In genomic region chr6:77072694-77073409, GRCh38 we compare ENCODE assay signal across 26 cellular contexts.
A peak's percentile ranks its signal among the peaks of the same experiment; 100 is the strongest.
DNase-seq lines count a peak whose midpoint lies in the region; ATAC-seq, FAIRE-seq and TF ChIP-seq lines count a peak whose summit lies in the region.
"Had no signal": no experiment of that assay in that cellular context is flagged by ENCODE, and none has a peak within 500 bp of the region (broad histone marks: within the 10 kb centered on the region; RNA-seq: fewer than 3 reads in every experiment).

No MANE protein-coding gene starts in this region.

- TF ChIP-seq EP300 in HepG2 (IDR thresholded peaks at IDR 0.05; ENCODE audit: low read depth in 2 of 2, low read length in 2 of 2), result no peak
- TF ChIP-seq EP300 in HepG2 (CRISPR knock-in tag; IDR thresholded peaks at IDR 0.05; ENCODE audit: borderline replicate concordance), result no peak
- no peak for TF ChIP-seq EP300 in esophagus muscularis mucosa (IDR thresholded peaks at IDR 0.05)

- TF ChIP-seq POLR2A in HepG2 (IDR thresholded peaks at IDR 0.05; ENCODE audit: insufficient read depth in 1 of 2, low read depth in 2 of 2, low read length in 2 of 2) (no peak), esophagus muscularis mucosa (IDR thresholded peaks at IDR 0.05; ENCODE audit: low read depth) (no peak)

- CTCF ChIA-PET in HepG2 (lab: Yijun Ruan, JAX; ENCODE audit: low intra/inter-chr PET ratio, low total read pairs), result no interaction called here

- no peaks in the 10 kb centered on the region for H3K36me3 ChIP-seq in liver (ENCODE audit: control insufficient read depth in 4 of 4, insufficient read depth in 3 of 4, low read depth in 1 of 4, low read length in 3 of 4)
- no peaks in the 10 kb centered on the region for H3K36me3 ChIP-seq in HepG2 (replicated peaks in 1 of 2; ENCODE audit: control insufficient read depth in 1 of 2, insufficient read depth in 2 of 2, low read length in 2 of 2)
- no peaks in the 10 kb centered on the region for H3K36me3 ChIP-seq in WERI-Rb-1
- no peaks in the 10 kb centered on the region for H3K36me3 ChIP-seq in esophagus muscularis mucosa
- H3K36me3 ChIP-seq: BLaER1 treated with 17β-estradiol and CSF1 and Interleukin-3, amounts not matched to agents 10 nM and 100 nM; SJCRH30 had no signal

- WGBS in liver, result 42% methylated on average over 4 of the region's 4 CpGs
- WGBS in HepG2 (ENCODE audit: low lambda C conversion rate), result 3% methylated on average over 4 of the region's 4 CpGs
- WGBS in esophagus muscularis mucosa, result 88% methylated on average over 4 of the region's 4 CpGs

- no peak overlapping the region for H3K4me2 ChIP-seq in HepG2 (ENCODE audit: low read depth, low read length)
- H3K4me2 ChIP-seq: BLaER1 treated with 17β-estradiol and CSF1 and Interleukin-3, amounts not matched to agents 10 nM and 100 nM; PC-9 had no signal

- no peaks in the 10 kb centered on the region for H3K79me2 ChIP-seq in HepG2 (ENCODE audit: insufficient read depth, low read length)

- DNase-seq in HepG2 (ENCODE audit: low spot score) (no peak), WERI-Rb-1 (peak; percentile 9), fibroblast of the aortic adventitia (ENCODE audit: low read depth) (peak; percentile 1), EL (no peak), NCI-H128 (lab: John Stamatoyannopoulos, UW; ENCODE audit: unreplicated experiment) (no peak), esophagus muscularis mucosa (ENCODE audit: extremely low spot score) (no peak)
- DNase-seq: CD4-positive, alpha-beta T cell; DMS79; GF-D8; HCEC 1CT; MV-4-11; NCI-H1105 treated with DMSO at 0.1 percent for 48 hours; NCI-H2029; NCI-H2227 treated with DMSO at 0.1 percent for 48 hours; NCI-H510A; NCI-H69; NK-92 treated with Interleukin-12 subunit alpha and Interleukin-12 subunit beta, amount 100 ng/mL, for 24 hours; PC-9; SJCRH30 had no signal

- peak in 1 of 2 donors; percentile 14 for TF ChIP-seq RAD21 in liver (IDR thresholded peaks at IDR 0.05)
- no peak for TF ChIP-seq RAD21 in HepG2 (CRISPR knock-in tag; IDR thresholded peaks at IDR 0.05)

- intact Hi-C loops in HepG2 (cut with micrococcal nuclease; ENCODE audit: unreplicated experiment) (no loop called here), esophagus muscularis mucosa (cut with DNase I) (no loop called here)

- no peak overlapping the region for H2AFZ ChIP-seq in HepG2 (ENCODE audit: low read length)
- H2AFZ ChIP-seq: PC-9 had no signal

- FAIRE-seq in HepG2 (lab: Jason Lieb, UNC), result no peak
- FAIRE-seq: GM12891, GM19239 had no signal

- H3K4me1 ChIP-seq in liver (ENCODE audit: control insufficient read depth in 4 of 4, insufficient read depth in 4 of 4, low read length in 3 of 4), result peaks cover 0 to 5% (median 2%) of the 10 kb centered on the region in 4 donors
- H3K4me1 ChIP-seq in HepG2 (ENCODE audit: insufficient read depth, low read length), result no peaks in the 10 kb centered on the region
- peaks cover 0 to 10% (median 0%) of the 10 kb centered on the region in 4 donors for H3K4me1 ChIP-seq in esophagus muscularis mucosa
- H3K4me1 ChIP-seq: SJCRH30 had no signal

- H3K9me3 ChIP-seq in liver (ENCODE audit: control insufficient read depth in 4 of 4, low read length in 3 of 4), result no peaks in the 10 kb centered on the region
- H3K9me3 ChIP-seq in HepG2 (ENCODE audit: low read length), result peaks cover 11% of the 10 kb centered on the region
- no peaks in the 10 kb centered on the region for H3K9me3 ChIP-seq in WERI-Rb-1 (ENCODE audit: severe bottlenecking)
- no peaks in the 10 kb centered on the region for H3K9me3 ChIP-seq in esophagus muscularis mucosa
- H3K9me3 ChIP-seq: BLaER1 treated with 17β-estradiol and CSF1 and Interleukin-3, amounts not matched to agents 10 nM and 100 nM; SJCRH30 had no signal

- H3K4me3 ChIP-seq in liver (ENCODE audit: low read depth in 1 of 3, low read length in 3 of 3) (peak overlapping the region in 2 of 3 donors; percentile 17 to 35), HepG2 (replicated peaks in 1 of 3; ENCODE audit: insufficient read depth in 1 of 3, low read depth in 2 of 3, low read length in 3 of 3) (no peak overlapping the region), WERI-Rb-1 (ENCODE audit: low read depth, low read length) (no peak overlapping the region), fibroblast of the aortic adventitia (ENCODE audit: low read depth, low read length) (no peak overlapping the region), esophagus muscularis mucosa (no peak overlapping the region)
- H3K4me3 ChIP-seq: BLaER1 treated with 17β-estradiol and CSF1 and Interleukin-3, amounts not matched to agents 10 nM and 100 nM; PC-9; SJCRH30 had no signal

- POLR2A ChIA-PET in HepG2 (lab: Yijun Ruan, JAX), result no interaction called here

- in situ Hi-C loops in HepG2 (cut with HindIII; ENCODE audit: extremely low pct_ligation_motif_present, low pct_unique_long_range_greater_than_20kb), result no loop called here

- H3K9ac ChIP-seq in liver (ENCODE audit: low read depth in 1 of 2, low read length in 2 of 2) (peak overlapping the region in 1 of 2 donors; percentile 85), HepG2 (ENCODE audit: insufficient read depth, low read depth, low read length) (no peak overlapping the region)
- H3K9ac ChIP-seq: BLaER1 treated with 17β-estradiol and CSF1 and Interleukin-3, amounts not matched to agents 10 nM and 100 nM had no signal

- no TSS peak for BruUV-seq in HepG2 (replicated peaks; lab: Mats Ljungman, UMichigan)

- H4K20me1 ChIP-seq in HepG2 (ENCODE audit: insufficient read depth, low read length), result no peaks in the 10 kb centered on the region
- H4K20me1 ChIP-seq: BLaER1 treated with 17β-estradiol and CSF1 and Interleukin-3, amounts not matched to agents 10 nM and 100 nM had no signal

- no peak for ATAC-seq in HepG2
- ATAC-seq: Right ventricle myocardium inferior, SK-N-SH treated with all-trans-retinoic acid at 6 μM for 48 hours had no signal

- TF ChIP-seq CTCF in liver (IDR thresholded peaks at IDR 0.05; ENCODE audit: low read depth, low read length, missing input control) (no peak), HepG2 (CRISPR knock-in tag; IDR thresholded peaks at IDR 0.05) (no peak), WERI-Rb-1 (IDR thresholded peaks at IDR 0.05; ENCODE audit: low read depth, low read length) (no peak), fibroblast of the aortic adventitia (IDR thresholded peaks at IDR 0.05; ENCODE audit: insufficient read depth, low read length) (no peak), esophagus muscularis mucosa (IDR thresholded peaks at IDR 0.05) (no peak)

- H3K27ac ChIP-seq in liver (ENCODE audit: low read depth in 1 of 2, low read length in 2 of 2) (peak overlapping the region; percentile 58 to 87), HepG2 (ENCODE audit: extremely low read length, insufficient read depth, low read length) (no peak overlapping the region), WERI-Rb-1 (peak overlapping the region; percentile 1; the same call in 1 of the 2 replicates), esophagus muscularis mucosa (replicated peaks in 1 of 4) (no peak overlapping the region)
- H3K27ac ChIP-seq: BLaER1 treated with 17β-estradiol and CSF1 and Interleukin-3, amounts not matched to agents 10 nM and 100 nM; HL-60; PC-9; SJCRH30 had no signal

- H3K27me3 ChIP-seq in liver (ENCODE audit: control insufficient read depth in 4 of 4, insufficient read depth in 4 of 4, low read length in 3 of 4) (no peaks in the 10 kb centered on the region), HepG2 (ENCODE audit: control insufficient read depth in 1 of 2, insufficient read depth in 2 of 2, low read length in 2 of 2) (no peaks in the 10 kb centered on the region), WERI-Rb-1 (ENCODE audit: insufficient read depth, low read depth, severe bottlenecking) (no peaks in the 10 kb centered on the region), esophagus muscularis mucosa (no peaks in the 10 kb centered on the region)
- H3K27me3 ChIP-seq: BLaER1 treated with 17β-estradiol and CSF1 and Interleukin-3, amounts not matched to agents 10 nM and 100 nM; SJCRH30 had no signal

TF ChIP-seq in liver, 16 proteins besides CTCF, POLR2A, EP300 and RAD21 (continues in another document):
- TF ChIP-seq FOXA2 (IDR thresholded peaks at IDR 0.05) (peak; percentile 67), GABPA (IDR thresholded peaks at IDR 0.05 in 1 of 2, conservative IDR thresholded peaks at IDR 0.05 in 1 of 2) (no peak), RXRA (IDR thresholded peaks at IDR 0.05) (peak in 1 of 2 donors; percentile 55), NR2F2 (IDR thresholded peaks at IDR 0.05) (no peak)

TF ChIP-seq in HepG2, 621 proteins besides CTCF, POLR2A, EP300 and RAD21 (continues in another document):
- TF ChIP-seq ATAD3A (CRISPR knock-in tag; IDR thresholded peaks at IDR 0.05), result no peak
- TF ChIP-seq ISX (CRISPR knock-in tag; conservative IDR thresholded peaks at IDR 0.05), result no peak
- TF ChIP-seq KLF15 (CRISPR knock-in tag; IDR thresholded peaks at IDR 0.05; ENCODE audit: borderline replicate concordance), result no peak
- no peak for TF ChIP-seq RFX1 (IDR thresholded peaks at IDR 0.05)
- no peak for TF ChIP-seq SP1 (IDR thresholded peaks at IDR 0.05)
- no peak for TF ChIP-seq SP1 (CRISPR knock-in tag; IDR thresholded peaks at IDR 0.05)
- TF ChIP-seq CREBL2 (CRISPR knock-in tag; IDR thresholded peaks at IDR 0.05; ENCODE audit: borderline replicate concordance), result no peak
- TF ChIP-seq MTF2 (CRISPR knock-in tag; IDR thresholded peaks at IDR 0.05; ENCODE audit: borderline replicate concordance), result no peak
- no peak for TF ChIP-seq ATM (IDR thresholded peaks at IDR 0.05; ENCODE audit: borderline replicate concordance)
- TF ChIP-seq MAX (IDR thresholded peaks at IDR 0.05), result no peak
- TF ChIP-seq ZNF674 (CRISPR knock-in tag; IDR thresholded peaks at IDR 0.05; ENCODE audit: low read depth), result no peak
- no peak for TF ChIP-seq SPEN (CRISPR knock-in tag; IDR thresholded peaks at IDR 0.05; ENCODE audit: low read depth)
- TF ChIP-seq GLMP (CRISPR knock-in tag; IDR thresholded peaks at IDR 0.05; ENCODE audit: borderline replicate concordance), result no peak
- TF ChIP-seq KDM2A (CRISPR knock-in tag; IDR thresholded peaks at IDR 0.05; ENCODE audit: borderline replicate concordance, low read depth), result no peak
- TF ChIP-seq HNRNPLL (IDR thresholded peaks at IDR 0.05; ENCODE audit: low read depth, low read length, poor library complexity, severe bottlenecking), result no peak

Comparison
In these comparisons a context has a peak if more than half of its experiments do, and no peak if none do; other contexts are left out.
1. H3K27ac ChIP-seq: peak in liver (2 of 2) and WERI-Rb-1 (single experiment); none in HepG2 (single experiment) and esophagus muscularis mucosa (0 of 4).
2. H3K4me3 ChIP-seq: peak in liver (2 of 3); none in HepG2 (0 of 3), WERI-Rb-1 (single experiment), fibroblast of the aortic adventitia (single experiment) and esophagus muscularis mucosa (0 of 4).
3. DNase-seq: peak in WERI-Rb-1 (single experiment) and fibroblast of the aortic adventitia (single experiment); none in HepG2 (single experiment), EL (single experiment), NCI-H128 (single experiment) and esophagus muscularis mucosa (single experiment).